ENCODE assay signal across 1 cellular context in the genomic region with DNA sequence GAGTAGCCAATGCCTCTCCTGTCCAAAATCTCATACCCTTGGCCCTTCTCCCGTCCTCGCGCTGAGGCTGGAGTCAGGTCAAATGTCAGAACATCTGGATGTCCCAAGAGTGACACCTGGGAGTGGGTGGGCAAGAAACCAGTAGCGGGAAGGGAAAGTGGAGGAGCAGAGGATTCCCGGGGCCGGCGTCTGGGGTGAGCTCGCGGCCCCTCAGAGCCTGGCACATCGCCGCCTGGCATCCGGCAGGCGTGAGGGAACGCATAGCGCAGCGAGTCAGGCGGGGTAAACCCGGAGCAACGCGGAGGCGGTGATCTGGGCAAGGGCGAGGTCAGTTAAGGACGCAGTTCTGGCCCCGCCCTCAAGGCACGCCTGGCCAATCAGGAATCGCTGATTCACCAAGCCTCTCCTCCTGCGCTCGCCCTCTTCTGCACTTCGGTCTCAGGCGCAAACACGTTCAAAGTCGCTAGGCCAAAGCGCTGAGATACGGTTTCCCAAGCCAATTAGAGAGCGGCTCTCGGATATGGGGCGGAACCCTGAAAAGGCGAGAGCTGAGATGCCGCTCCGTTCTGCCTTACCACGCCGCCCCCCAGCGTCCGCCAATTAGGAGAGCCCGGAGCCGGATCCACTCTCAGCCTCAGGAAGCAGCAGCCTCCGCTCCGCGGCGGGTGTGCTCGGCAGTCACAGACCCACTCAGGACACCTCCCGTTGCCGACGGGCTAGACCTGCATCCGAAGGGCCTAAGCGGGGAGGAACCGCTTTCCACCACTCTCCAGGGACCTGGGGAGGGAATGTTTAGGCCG.
A peak's percentile ranks its signal among the peaks of the same experiment; 100 is the strongest.
TF ChIP-seq lines count a peak whose summit lies in the region.

No MANE protein-coding gene starts in this region.

TF ChIP-seq in GM12878, 131 proteins besides CTCF, POLR2A, EP300 and RAD21 (continues in another document):
- peak; percentile 66 for TF ChIP-seq MLLT1 (IDR thresholded peaks at IDR 0.05)
- TF ChIP-seq GABPA (IDR thresholded peaks at IDR 0.05; ENCODE audit: low read depth) = peak; percentile 70; the same call in 1 of the 2 replicates
- TF ChIP-seq ZZZ3 (IDR thresholded peaks at IDR 0.05; ENCODE audit: control insufficient read depth, insufficient read length, low read depth) = no peak
- no peak for TF ChIP-seq TCF3 (IDR thresholded peaks at IDR 0.05; ENCODE audit: borderline replicate concordance, insufficient read depth, low read depth, low read length)
- no peak for TF ChIP-seq ZBTB33 (IDR thresholded peaks at IDR 0.05)
- no peak for TF ChIP-seq CBX3 (IDR thresholded peaks at IDR 0.05; ENCODE audit: borderline replicate concordance, low read depth)
- no peak for TF ChIP-seq ATF7 (IDR thresholded peaks at IDR 0.05; ENCODE audit: low read depth)
- TF ChIP-seq SMAD5 (IDR thresholded peaks at IDR 0.05; ENCODE audit: low read depth) = peak; percentile 78; the same call in 1 of the 2 replicates
- peak in 1 of 2 experiments; percentile 83; a peak in 2 of 3 replicates for TF ChIP-seq EGR1 (IDR thresholded peaks at IDR 0.05; ENCODE audit: borderline replicate concordance in 1 of 2, low read depth in 2 of 2, low read length in 2 of 2)
- TF ChIP-seq MEF2B (IDR thresholded peaks at IDR 0.05; ENCODE audit: partially characterized antibody, poor library complexity, severe bottlenecking) = no peak
- TF ChIP-seq HDAC2 (IDR thresholded peaks at IDR 0.05) = no peak
- no peak for TF ChIP-seq RAD51 (IDR thresholded peaks at IDR 0.05)
- TF ChIP-seq TCF12 (IDR thresholded peaks at IDR 0.05; ENCODE audit: low read depth, low read length) = 0 out of 2 replicates have a peak, but pooled peaks have one; percentile 37
- TF ChIP-seq FOS (IDR thresholded peaks at IDR 0.05; ENCODE audit: borderline replicate concordance, extremely low read depth, insufficient read length) = peak; percentile 22
- no peak for TF ChIP-seq ZNF217 (IDR thresholded peaks at IDR 0.05)
- TF ChIP-seq REST (IDR thresholded peaks at IDR 0.05; ENCODE audit: low read depth, low read length) = no peak
- TF ChIP-seq IKZF2 (IDR thresholded peaks at IDR 0.05) = peak in 1 of 2 experiments; percentile 65; a peak in 3 of 4 replicates
- 0 out of 2 replicates have a peak, but pooled peaks have one; percentile 45 for TF ChIP-seq CHD1 (IDR thresholded peaks at IDR 0.05; ENCODE audit: low read depth, low read length)
- TF ChIP-seq TBL1XR1 (IDR thresholded peaks at IDR 0.05; ENCODE audit: low read depth, low read length) = peak; percentile 13; the same call in 1 of the 2 replicates
- peak in 1 of 2 experiments; percentile 21; a peak in 1 of 4 replicates for TF ChIP-seq SRF (IDR thresholded peaks at IDR 0.05; ENCODE audit: low read depth in 2 of 2, low read length in 2 of 2)
- TF ChIP-seq CREB1 (IDR thresholded peaks at IDR 0.05; ENCODE audit: low read depth) = peak; percentile 81
- TF ChIP-seq HDGF (IDR thresholded peaks at IDR 0.05) = peak; percentile 96
- TF ChIP-seq POU2F2 (IDR thresholded peaks at IDR 0.05; ENCODE audit: borderline replicate concordance, low read depth, low read length) = peak; percentile 69; the same call in 2 of the 3 replicates
- no peak for TF ChIP-seq HDAC6 (IDR thresholded peaks at IDR 0.05; ENCODE audit: unreplicated experiment)
- peak; percentile 50; the same call in 1 of the 2 replicates for TF ChIP-seq ELK1 (IDR thresholded peaks at IDR 0.05; ENCODE audit: low read depth, low read length)
- TF ChIP-seq NR2C1 (IDR thresholded peaks at IDR 0.05) = no peak
- TF ChIP-seq RELB (IDR thresholded peaks at IDR 0.05; ENCODE audit: low read depth) = peak; percentile 7; the same call in 1 of the 2 replicates
- no peak for TF ChIP-seq ZBTB4 (CRISPR knock-in tag; IDR thresholded peaks at IDR 0.05)
- 0 out of 2 replicates have a peak, but pooled peaks have one; percentile 38 for TF ChIP-seq DPF2 (IDR thresholded peaks at IDR 0.05)
- peak; percentile 57; the same call in 1 of the 2 replicates for TF ChIP-seq CREM (IDR thresholded peaks at IDR 0.05; ENCODE audit: low read depth)
- 0 out of 2 replicates have a peak, but pooled peaks have one; percentile 30 for TF ChIP-seq MTA2 (IDR thresholded peaks at IDR 0.05; ENCODE audit: low read depth)
- TF ChIP-seq ASH2L (IDR thresholded peaks at IDR 0.05; ENCODE audit: borderline replicate concordance, low read depth) = no peak
- 0 out of 2 replicates have a peak, but pooled peaks have one; percentile 7 for TF ChIP-seq YY1 (IDR thresholded peaks at IDR 0.05; ENCODE audit: low read depth, low read length)
- peak; percentile 6; the same call in 1 of the 2 replicates for TF ChIP-seq NFYA (IDR thresholded peaks at IDR 0.05; ENCODE audit: borderline replicate concordance, low read depth, low read length)
- TF ChIP-seq ZNF687 (IDR thresholded peaks at IDR 0.05) = peak; percentile 44
- TF ChIP-seq SMAD1 (IDR thresholded peaks at IDR 0.05; ENCODE audit: low read depth, partially characterized antibody) = peak; percentile 20
- peak; percentile 81 for TF ChIP-seq TAF1 (IDR thresholded peaks at IDR 0.05; ENCODE audit: borderline replicate concordance, low read depth, low read length)
- peak; percentile 6 to 59; a peak in 1 of 4 replicates for TF ChIP-seq BHLHE40 (IDR thresholded peaks at IDR 0.05; ENCODE audit: borderline replicate concordance in 1 of 2, low read depth in 2 of 2, low read length in 1 of 2)
